In genomic region chr2:85547859-85548607, GRCh38 we compare ENCODE assay signal across 12 cellular contexts. TPM values are rescaled to one million over a fixed set of nuclear protein-coding genes. Genes with fewer than 3 reads are reported as not detected.
DNase-seq lines count a peak whose midpoint lies in the region; ATAC-seq, FAIRE-seq and TF ChIP-seq lines count a peak whose summit lies in the region.
"Had no signal": no experiment of that assay in that cellular context is flagged by ENCODE, and none has a peak within 500 bp of the region (broad histone marks: within the 10 kb centered on the region; RNA-seq: fewer than 3 reads in every experiment).

No MANE protein-coding gene starts in this region.

- H3K4me3 Mint-ChIP-seq in activated T-helper 17 cell treated with anti-CD3 and anti-CD28 coated beads, Interleukin-2, amount 50 U/mL, for 72 hours = no peak overlapping the region

- peak overlapping the region; percentile 49 for H3K27ac Mint-ChIP-seq in activated T-helper 17 cell treated with anti-CD3 and anti-CD28 coated beads, Interleukin-2, amount 50 U/mL, for 72 hours

- peaks cover 89% of the 10 kb centered on the region for H3K36me3 Mint-ChIP-seq in activated T-helper 17 cell treated with anti-CD3 and anti-CD28 coated beads, Interleukin-2, amount 50 U/mL, for 72 hours (ENCODE audit: low read depth)

- peak overlapping the region; percentile 40 for H3K27ac ChIP-seq in AG04450 (ENCODE audit: low read depth, low read length)
- no peak overlapping the region for H3K27ac ChIP-seq in effector memory CD4-positive, alpha-beta T cell (ENCODE audit: insufficient read depth, low read length, poor library complexity, severe bottlenecking)

- TF ChIP-seq CTCF in AG04450 (IDR thresholded peaks at IDR 0.05; ENCODE audit: low read depth, low read length) = no peak

- H3K4me1 ChIP-seq in effector memory CD4-positive, alpha-beta T cell (ENCODE audit: control insufficient read depth, insufficient read depth, low read length, poor library complexity, severe bottlenecking) = no peaks in the 10 kb centered on the region

- no peaks in the 10 kb centered on the region for H3K9me3 ChIP-seq in AG04450 (ENCODE audit: control insufficient read depth, insufficient read depth, low read length)
- no peaks in the 10 kb centered on the region for H3K9me3 ChIP-seq in effector memory CD4-positive, alpha-beta T cell (ENCODE audit: control insufficient read depth, low read length)

- H3K27me3 ChIP-seq in AG04450 (ENCODE audit: control insufficient read depth, insufficient read depth, low read length) = no peaks in the 10 kb centered on the region
- H3K27me3 ChIP-seq in effector memory CD4-positive, alpha-beta T cell (replicated peaks; ENCODE audit: control insufficient read depth, insufficient read depth, low read length, poor library complexity, severe bottlenecking) = no peaks in the 10 kb centered on the region

- no peak for ATAC-seq in activated T-helper 17 cell treated with anti-CD3 and anti-CD28 coated beads, Interleukin-2, amount 50 U/mL, for 72 hours (replicated peaks)
- ATAC-seq in GM21786 (IDR thresholded peaks at IDR 0.05; ENCODE audit: unreplicated experiment) (no peak), HG03521 (IDR thresholded peaks at IDR 0.05; ENCODE audit: unreplicated experiment) (no peak)

- FAIRE-seq in G401.6 (lab: Jason Lieb, UNC) = peak; percentile 73

- peaks cover 14% of the 10 kb centered on the region for H3K4me1 Mint-ChIP-seq in activated T-helper 17 cell treated with anti-CD3 and anti-CD28 coated beads, Interleukin-2, amount 50 U/mL, for 72 hours

- CTCF ChIA-PET in AG04450 (lab: Charles Lee) = interaction anchor here (0.9 to 6.6 kb wide), 3 partner anchors 8 to 127 kb away, joined by 4 to 124 read pairs (median 53); partner anchors contain the start of genes MAT2A and SH2D6

- H3K27me3 Mint-ChIP-seq in activated T-helper 17 cell treated with anti-CD3 and anti-CD28 coated beads, Interleukin-2, amount 50 U/mL, for 72 hours = no peaks in the 10 kb centered on the region

- peaks cover 47% of the 10 kb centered on the region for H3K36me3 ChIP-seq in effector memory CD4-positive, alpha-beta T cell (ENCODE audit: control insufficient read depth, insufficient read depth, low read length)

- DNase-seq in AG04450 (ENCODE audit: low read depth, low spot score) (no peak), myocyte (ENCODE audit: low read depth) (peak; percentile 60), DMS153 treated with DMSO at 0.1 percent for 48 hours (lab: John Stamatoyannopoulos, UW; ENCODE audit: unreplicated experiment) (no peak)
- no peak for DNase-seq in effector memory CD4-positive, alpha-beta T cell
- DNase-seq: activated gamma-delta T cell treated with Interleukin-2 at 50 U/mL for 16 hours, DMS53, glutamatergic neuron, NCI-H2171 had no signal

- POLR2A ChIA-PET in AG04450 (lab: Yijun Ruan, JAX) = interaction anchor here (0.6 to 6.3 kb wide), 8 partner anchors 8 to 253 kb away, joined by 3 to 172 read pairs (median 4); partner anchors contain the start of genes ELMOD3, MAT2A and RETSAT

- no peaks in the 10 kb centered on the region for H3K9me3 Mint-ChIP-seq in activated T-helper 17 cell treated with anti-CD3 and anti-CD28 coated beads, Interleukin-2, amount 50 U/mL, for 72 hours

- no peak overlapping the region for H3K4me3 ChIP-seq in AG04450 (ENCODE audit: low read depth, low read length)
- H3K4me3 ChIP-seq in effector memory CD4-positive, alpha-beta T cell (ENCODE audit: insufficient read depth, low read depth, low read length, poor library complexity, severe bottlenecking) = no peak overlapping the region

RNA-seq across cellular contexts. Expression of gene MAT2A, which starts 9.1 kb away (rescaled TPM):
- polyA plus RNA-seq in AG04450 (2011; rRNA removed) = 362 and 409 TPM in 2 replicates
- polyA minus RNA-seq in AG04450 (2011; rRNA and poly(A)+ RNA removed) = 184 and 266 TPM in 2 replicates
- total RNA-seq in activated T-helper 17 cell treated with anti-CD3 and anti-CD28 coated beads, Interleukin-2, amount 50 U/mL, for 72 hours = 100 to 1,000 TPM; 214 to 308 TPM
- total RNA-seq in myocyte = 211 and 302 TPM in 2 replicates
- polyA plus RNA-seq in myocyte (2012) = 273 TPM

RNA-seq across cellular contexts. Expression of gene GGCX, which starts 13.3 kb away (rescaled TPM):
- 44.0 and 53.8 TPM in 2 replicates for polyA plus RNA-seq in AG04450 (2011; rRNA removed)
- 80.2 and 104 TPM in 2 replicates for polyA minus RNA-seq in AG04450 (2011; rRNA and poly(A)+ RNA removed)
- 10 to 100 TPM; 21.3 to 21.7 TPM for total RNA-seq in activated T-helper 17 cell treated with anti-CD3 and anti-CD28 coated beads, Interleukin-2, amount 50 U/mL, for 72 hours
- 78.1 and 129 TPM in 2 replicates for total RNA-seq in myocyte
- 114 TPM for polyA plus RNA-seq in myocyte (2012)

RNA-seq across cellular contexts. Expression of gene VAMP8, which starts 29.4 kb away (rescaled TPM):
- 2.6 and 3.6 TPM in 2 replicates for polyA plus RNA-seq in AG04450 (2011; rRNA removed)
- 0.48 and 0.55 TPM in 2 replicates for polyA minus RNA-seq in AG04450 (2011; rRNA and poly(A)+ RNA removed)
- 100 to 1,000 TPM; 103 to 124 TPM for total RNA-seq in activated T-helper 17 cell treated with anti-CD3 and anti-CD28 coated beads, Interleukin-2, amount 50 U/mL, for 72 hours
- total RNA-seq in myocyte = 9.5 and 9.8 TPM in 2 replicates
- 51.3 TPM for polyA plus RNA-seq in myocyte (2012)

RNA-seq across cellular contexts. Expression of gene VAMP5, which starts 36.2 kb away (rescaled TPM):
- 100 and 123 TPM in 2 replicates for polyA plus RNA-seq in AG04450 (2011; rRNA removed)
- polyA minus RNA-seq in AG04450 (2011; rRNA and poly(A)+ RNA removed) = 67.4 and 76.8 TPM in 2 replicates
- total RNA-seq in activated T-helper 17 cell treated with anti-CD3 and anti-CD28 coated beads, Interleukin-2, amount 50 U/mL, for 72 hours = 10 to 100 TPM; 36.8 to 51.2 TPM
- total RNA-seq in myocyte = 127 and 153 TPM in 2 replicates
- polyA plus RNA-seq in myocyte (2012) = 1,018 TPM

RNA-seq across cellular contexts. Expression of gene RNF181, which starts 47.5 kb away (rescaled TPM):
- polyA plus RNA-seq in AG04450 (2011; rRNA removed) = 260 and 351 TPM in 2 replicates
- 140 and 199 TPM in 2 replicates for polyA minus RNA-seq in AG04450 (2011; rRNA and poly(A)+ RNA removed)
- total RNA-seq in activated T-helper 17 cell treated with anti-CD3 and anti-CD28 coated beads, Interleukin-2, amount 50 U/mL, for 72 hours = 100 to 1,000 TPM; 116 to 156 TPM
- total RNA-seq in myocyte = 174 and 313 TPM in 2 replicates
- 566 TPM for polyA plus RNA-seq in myocyte (2012)
